ENCODE assay signal across 7 cellular contexts in genomic region chr7:139360948-139361307, GRCh38. TPM values are rescaled to one million over a fixed set of nuclear protein-coding genes. Genes with fewer than 3 reads are reported as not detected.
DNase-seq lines count a peak whose midpoint lies in the region; ATAC-seq and TF ChIP-seq lines count a peak whose summit lies in the region.

No MANE protein-coding gene starts in this region.

- no peak for DNase-seq in HFF-Myc (ENCODE audit: extremely low read depth, low read depth)
- no peak for DNase-seq in activated CD4-positive, alpha-beta memory T cell treated with anti-CD3 and anti-CD28 coated beads, Interleukin-2, amount 10 ng/mL, durations not matched to agents 7 days and 5 days
- DNase-seq in NCI-H2171 treated with DMSO at 0.1 percent for 48 hours (lab: John Stamatoyannopoulos, UW) = no peak
- DNase-seq in activated gamma-delta T cell treated with Interleukin-2 at 50 U/mL for 16 hours = no peak

- no peaks in the 10 kb centered on the region for H3K9me3 Mint-ChIP-seq in activated CD4-positive, alpha-beta memory T cell treated with anti-CD3 and anti-CD28 coated beads, Interleukin-2, amount 10 ng/mL, durations not matched to agents 7 days and 5 days
- no peaks in the 10 kb centered on the region for H3K9me3 Mint-ChIP-seq in stimulated activated memory B cell treated with anti-CD40 and anti-IgM and Interleukin-4, amounts not matched to agents 10 μg/mL and 1 μg/mL and 100 μg/mL, for 72 hours

- peak overlapping the region; percentile 100 for H3K27ac Mint-ChIP-seq in activated CD4-positive, alpha-beta memory T cell treated with anti-CD3 and anti-CD28 coated beads, Interleukin-2, amount 10 ng/mL, durations not matched to agents 7 days and 5 days
- H3K27ac Mint-ChIP-seq in stimulated activated memory B cell treated with anti-CD40 and anti-IgM and Interleukin-4, amounts not matched to agents 10 μg/mL and 1 μg/mL and 100 μg/mL, for 72 hours = peak overlapping the region; percentile 95

- peak overlapping the region; percentile 96 for H3K4me3 Mint-ChIP-seq in activated CD4-positive, alpha-beta memory T cell treated with anti-CD3 and anti-CD28 coated beads, Interleukin-2, amount 10 ng/mL, durations not matched to agents 7 days and 5 days
- H3K4me3 Mint-ChIP-seq in stimulated activated memory B cell treated with anti-CD40 and anti-IgM and Interleukin-4, amounts not matched to agents 10 μg/mL and 1 μg/mL and 100 μg/mL, for 72 hours = peak overlapping the region; percentile 93

- peaks cover 45% of the 10 kb centered on the region for H3K36me3 Mint-ChIP-seq in activated CD4-positive, alpha-beta memory T cell treated with anti-CD3 and anti-CD28 coated beads, Interleukin-2, amount 10 ng/mL, durations not matched to agents 7 days and 5 days (ENCODE audit: low read depth)
- H3K36me3 Mint-ChIP-seq in stimulated activated memory B cell treated with anti-CD40 and anti-IgM and Interleukin-4, amounts not matched to agents 10 μg/mL and 1 μg/mL and 100 μg/mL, for 72 hours = peaks cover 17% of the 10 kb centered on the region

- H3K4me3 ChIP-seq in HFF-Myc (replicated peaks; ENCODE audit: low read depth, low read length) (peak overlapping the region; percentile 82), iPS-11a (ENCODE audit: low read depth, low read length) (peak overlapping the region; percentile 97)

- no peaks in the 10 kb centered on the region for H3K27me3 Mint-ChIP-seq in activated CD4-positive, alpha-beta memory T cell treated with anti-CD3 and anti-CD28 coated beads, Interleukin-2, amount 10 ng/mL, durations not matched to agents 7 days and 5 days
- H3K27me3 Mint-ChIP-seq in stimulated activated memory B cell treated with anti-CD40 and anti-IgM and Interleukin-4, amounts not matched to agents 10 μg/mL and 1 μg/mL and 100 μg/mL, for 72 hours = no peaks in the 10 kb centered on the region

- no peak for TF ChIP-seq CTCF in HFF-Myc (IDR thresholded peaks at IDR 0.05; ENCODE audit: low read depth, low read length, missing control alignments)

- CTCF ChIA-PET in activated CD4-positive, alpha-beta memory T cell treated with anti-CD3 and anti-CD28 coated beads, Interleukin-2, amount 10 ng/mL, durations not matched to agents 7 days and 5 days (lab: Charles Lee) = interaction anchor here (0.8 kb wide), 1 partner anchor 343 kb away, joined by 3 read pairs; no protein-coding TSS in a partner anchor

- POLR2A ChIA-PET in activated CD4-positive, alpha-beta memory T cell treated with anti-CD3 and anti-CD28 coated beads, Interleukin-2, amount 10 ng/mL, durations not matched to agents 7 days and 5 days (lab: Charles Lee) = interaction anchor here (0.8 to 3.2 kb wide), 16 partner anchors 9 to 1562 kb away, joined by 3 to 57 read pairs (median 13); partner anchors contain the start of gene FMC1

- peaks cover 52% of the 10 kb centered on the region for H3K4me1 Mint-ChIP-seq in activated CD4-positive, alpha-beta memory T cell treated with anti-CD3 and anti-CD28 coated beads, Interleukin-2, amount 10 ng/mL, durations not matched to agents 7 days and 5 days
- H3K4me1 Mint-ChIP-seq in stimulated activated memory B cell treated with anti-CD40 and anti-IgM and Interleukin-4, amounts not matched to agents 10 μg/mL and 1 μg/mL and 100 μg/mL, for 72 hours = peaks cover 46% of the 10 kb centered on the region

- ATAC-seq in stimulated activated memory B cell treated with anti-CD40 and anti-IgM and Interleukin-4, amounts not matched to agents 10 μg/mL and 1 μg/mL and 100 μg/mL, for 72 hours = no peak
- ATAC-seq in GM21786 (IDR thresholded peaks at IDR 0.05; ENCODE audit: unreplicated experiment) = no peak

RNA-seq across cellular contexts. Expression of gene LUC7L2, which starts 1.2 kb away (rescaled TPM):
- total RNA-seq in activated CD4-positive, alpha-beta memory T cell treated with anti-CD3 and anti-CD28 coated beads, Interleukin-2, amount 10 ng/mL, durations not matched to agents 7 days and 5 days = 100 to 1,000 TPM; 106 to 110 TPM

RNA-seq across cellular contexts. Expression of gene FMC1, which starts 19.8 kb away (rescaled TPM):
- total RNA-seq in activated CD4-positive, alpha-beta memory T cell treated with anti-CD3 and anti-CD28 coated beads, Interleukin-2, amount 10 ng/mL, durations not matched to agents 7 days and 5 days = 1 to 10 TPM; 9.9 TPM
